In genomic region chr2:60553496-60553991, GRCh38 we compare ENCODE assay signal across 9 cellular contexts. TPM values are rescaled to one million over a fixed set of nuclear protein-coding genes. Genes with fewer than 3 reads are reported as not detected.
DNase-seq lines count a peak whose midpoint lies in the region; ATAC-seq, FAIRE-seq and TF ChIP-seq lines count a peak whose summit lies in the region.
"Had no signal": no experiment of that assay in that cellular context is flagged by ENCODE, and none has a peak within 500 bp of the region (broad histone marks: within the 10 kb centered on the region; RNA-seq: fewer than 3 reads in every experiment).

Gene BCL11A, minus strand, starts transcription at chr2:60553654. Its CDS starts 384 bp downstream, at chr2:60553270.

- H3K9me3 Mint-ChIP-seq in CD8-positive, alpha-beta T cell, result no peaks in the 10 kb centered on the region
- no peaks in the 10 kb centered on the region for H3K9me3 Mint-ChIP-seq in activated B cell treated with CpG ODN at 0.5 μM for 24 hours

- peak within 1 kb of the TSS; percentile 99 for H3K4me2 ChIP-seq in GM23248 (ENCODE audit: unreplicated experiment)

- H3K4me1 ChIP-seq in CD8-positive, alpha-beta T cell (ENCODE audit: insufficient read depth, low read length), result peaks cover 68% of the 10 kb centered on the region
- peaks cover 7% of the 10 kb centered on the region; the same call in 1 of the 2 replicates for H3K4me1 ChIP-seq in GM23248 (ENCODE audit: insufficient read depth)

- H3F3A ChIP-seq in GM23248 (ENCODE audit: insufficient read depth), result no peaks in the 10 kb centered on the region

- no peaks in the 10 kb centered on the region for H3K9me3 ChIP-seq in CD8-positive, alpha-beta T cell (ENCODE audit: low read length)
- H3K9me3 ChIP-seq in GM23248 (ENCODE audit: low read depth), result no peaks in the 10 kb centered on the region

- FAIRE-seq in frontal cortex (lab: Jason Lieb, UNC), result no peak

- no peaks in the 10 kb centered on the region for H3K9me2 ChIP-seq in GM23248 (ENCODE audit: insufficient read depth)

- H4K20me1 ChIP-seq in GM23248 (ENCODE audit: insufficient read depth), result no peaks in the 10 kb centered on the region

- peaks cover 53% of the 10 kb centered on the region for H3K27me3 Mint-ChIP-seq in CD8-positive, alpha-beta T cell (ENCODE audit: low read depth)
- no peaks in the 10 kb centered on the region for H3K27me3 Mint-ChIP-seq in activated B cell treated with CpG ODN at 0.5 μM for 24 hours

- DNase-seq in CD8-positive, alpha-beta T cell, result no peak
- DNase-seq in GM23248, result peak; percentile 84
- peak; percentile 51 for DNase-seq in NCI-H2196 treated with DMSO at 0.1 percent for 48 hours (lab: John Stamatoyannopoulos, UW; ENCODE audit: unreplicated experiment)
- no peak for DNase-seq in activated B cell treated with CpG ODN at 0.5 μM for 24 hours
- peak in 1 of 2 donors; percentile 59 for DNase-seq in frontal cortex (ENCODE audit: low spot score in 2 of 2)
- peak; percentile 68 for DNase-seq in non-pigmented ciliary epithelial cell (ENCODE audit: low read depth)

- peak within 1 kb of the TSS; percentile 84 for H3K27ac Mint-ChIP-seq in CD8-positive, alpha-beta T cell
- H3K27ac Mint-ChIP-seq in activated B cell treated with CpG ODN at 0.5 μM for 24 hours, result peak within 1 kb of the TSS; percentile 95

- POLR2A ChIA-PET in CD8-positive, alpha-beta T cell (lab: Charles Lee), result no interaction called here
- POLR2A ChIA-PET in activated B cell treated with CpG ODN at 0.5 μM for 24 hours (lab: Charles Lee), result interaction anchor here (0.5 to 6.3 kb wide), 30 partner anchors 9 to 985 kb away, joined by 3 to 223 read pairs (median 5); partner anchors contain the start of gene XPO1

- H3K4me3 Mint-ChIP-seq in CD8-positive, alpha-beta T cell, result peak within 1 kb of the TSS; percentile 90
- peak within 1 kb of the TSS; percentile 88 for H3K4me3 Mint-ChIP-seq in activated B cell treated with CpG ODN at 0.5 μM for 24 hours

- peaks cover 44% of the 10 kb centered on the region for H3K27me3 ChIP-seq in CD8-positive, alpha-beta T cell (ENCODE audit: insufficient read depth, low read length)
- peaks cover 26% of the 10 kb centered on the region for H3K27me3 ChIP-seq in GM23248 (replicated peaks; ENCODE audit: insufficient read depth)

- H3K79me2 ChIP-seq in GM23248 (ENCODE audit: insufficient read depth), result peaks cover 5% of the 10 kb centered on the region

- in situ Hi-C loops in GM23248 (cut with MboI), result loop anchor here (25.0 kb wide), 1 partner anchor 1516 kb away; no protein-coding TSS in a partner anchor

- CTCF ChIA-PET in CD8-positive, alpha-beta T cell (lab: Charles Lee), result interaction anchor here (1.1 kb wide), 1 partner anchor 10 kb away, joined by 3 read pairs; no protein-coding TSS in a partner anchor
- CTCF ChIA-PET in activated B cell treated with CpG ODN at 0.5 μM for 24 hours (lab: Charles Lee), result interaction anchor here (0.6 to 1.2 kb wide), 3 partner anchors 114 to 1406 kb away, joined by 3 read pairs; no protein-coding TSS in a partner anchor

- no peaks in the 10 kb centered on the region for H3K36me3 ChIP-seq in CD8-positive, alpha-beta T cell (ENCODE audit: insufficient read depth, low read length)
- H3K36me3 ChIP-seq in GM23248 (ENCODE audit: low read depth), result no peaks in the 10 kb centered on the region

- peak within 1 kb of the TSS; percentile 79 for H3K9ac ChIP-seq in GM23248

- H3K4me3 ChIP-seq in CD8-positive, alpha-beta T cell (ENCODE audit: low read depth, low read length), result peak within 1 kb of the TSS; percentile 77
- H3K4me3 ChIP-seq in GM23248, result peak within 1 kb of the TSS; percentile 82

- ATAC-seq in CD8-positive, alpha-beta T cell, result no peak
- ATAC-seq in activated B cell treated with CpG ODN at 0.5 μM for 24 hours (ENCODE audit: low read depth) (peak; percentile 5), HG03354 (IDR thresholded peaks at IDR 0.05; ENCODE audit: poor library complexity, severe bottlenecking, unreplicated experiment) (no peak), HG03460 (IDR thresholded peaks at IDR 0.05; ENCODE audit: unreplicated experiment) (no peak)

- TF ChIP-seq CTCF in CD8-positive, alpha-beta T cell (IDR thresholded peaks at IDR 0.05), result no peak
- no peak for TF ChIP-seq CTCF in activated B cell treated with CpG ODN at 0.5 μM for 24 hours (IDR thresholded peaks at IDR 0.05)

- peaks cover 3% of the 10 kb centered on the region for H3K36me3 Mint-ChIP-seq in CD8-positive, alpha-beta T cell
- H3K36me3 Mint-ChIP-seq in activated B cell treated with CpG ODN at 0.5 μM for 24 hours (ENCODE audit: low read depth), result peaks cover 43% of the 10 kb centered on the region

- intact Hi-C loops in CD8-positive, alpha-beta T cell (cut with DNase I, micrococcal nuclease), result loop anchor here (5.0 to 10.0 kb wide), 3 partner anchors 666 to 1529 kb away; no protein-coding TSS in a partner anchor
- intact Hi-C loops in activated B cell treated with CpG ODN at 0.5 μM for 24 hours (cut with micrococcal nuclease), result loop anchor here (5.0 to 10.0 kb wide), 6 partner anchors 441 to 984 kb away; partner anchors contain the start of gene XPO1

- peaks cover 55% of the 10 kb centered on the region for H3K4me1 Mint-ChIP-seq in CD8-positive, alpha-beta T cell (ENCODE audit: low read depth)
- peaks cover 36% of the 10 kb centered on the region for H3K4me1 Mint-ChIP-seq in activated B cell treated with CpG ODN at 0.5 μM for 24 hours

- no peak within 1 kb of the TSS for H3K27ac ChIP-seq in CD8-positive, alpha-beta T cell (ENCODE audit: low read depth, low read length)
- H3K27ac ChIP-seq in GM23248, result peak within 1 kb of the TSS; percentile 23; the same call in 1 of the 2 replicates

- H2AFZ ChIP-seq in GM23248, result peak within 1 kb of the TSS; percentile 98

- 2 to 3% methylated on average over 6 to 30 of the region's 30 CpGs for WGBS in GM23248 (ENCODE audit: low coverage in 1 of 2, low lambda C conversion rate in 2 of 2, missing lambda C conversion rate in 2 of 2), 2 experiments

RNA-seq across cellular contexts. Expression of gene BCL11A, which starts in this region (rescaled TPM):
- total RNA-seq in CD8-positive, alpha-beta T cell, result 1 to 10 TPM; 2.0 to 2.6 TPM
- 1.8 and 3.5 TPM in 2 replicates for total RNA-seq in GM23248 (2014; rRNA removed; shearing (Covaris generic))
- 8.9 and 9.6 TPM in 2 replicates for polyA plus RNA-seq in GM23248 (2016; fragmentation: Nextera tagmentation; extraction: Ambion mirVana)
- 279 and 331 TPM in 2 replicates for total RNA-seq in activated B cell treated with CpG ODN at 0.5 μM for 24 hours
- 68.1 TPM for total RNA-seq in frontal cortex
- total RNA-seq: T-helper 1 cell treated with Interleukin-12 subunit alpha and Interleukin-12 subunit beta and Interleukin-4 antibody, amounts not matched to agents 30 ng/mL and 1 ng/mL, for 36 hours had no signal

Comparison
In these comparisons a context has a peak if more than half of its experiments do, and no peak if none do; other contexts are left out.
1. RNA of gene BCL11A (total RNA-seq): 279 to 331 TPM in activated B cell treated with CpG ODN at 0.5 μM for 24 hours and 68.1 TPM in frontal cortex (single experiment); 1.8 to 3.5 TPM in GM23248 and 2.0 to 2.6 TPM in CD8-positive, alpha-beta T cell; every median in the first group is over 10 times any median in the second.
2. DNase-seq: peak in GM23248 (single experiment), NCI-H2196 treated with DMSO at 0.1 percent for 48 hours (single experiment) and non-pigmented ciliary epithelial cell (single experiment); none in CD8-positive, alpha-beta T cell (0 of 7) and activated B cell treated with CpG ODN at 0.5 μM for 24 hours (single experiment).